ENCODE assay signal across 22 cellular contexts in the genomic region with DNA sequence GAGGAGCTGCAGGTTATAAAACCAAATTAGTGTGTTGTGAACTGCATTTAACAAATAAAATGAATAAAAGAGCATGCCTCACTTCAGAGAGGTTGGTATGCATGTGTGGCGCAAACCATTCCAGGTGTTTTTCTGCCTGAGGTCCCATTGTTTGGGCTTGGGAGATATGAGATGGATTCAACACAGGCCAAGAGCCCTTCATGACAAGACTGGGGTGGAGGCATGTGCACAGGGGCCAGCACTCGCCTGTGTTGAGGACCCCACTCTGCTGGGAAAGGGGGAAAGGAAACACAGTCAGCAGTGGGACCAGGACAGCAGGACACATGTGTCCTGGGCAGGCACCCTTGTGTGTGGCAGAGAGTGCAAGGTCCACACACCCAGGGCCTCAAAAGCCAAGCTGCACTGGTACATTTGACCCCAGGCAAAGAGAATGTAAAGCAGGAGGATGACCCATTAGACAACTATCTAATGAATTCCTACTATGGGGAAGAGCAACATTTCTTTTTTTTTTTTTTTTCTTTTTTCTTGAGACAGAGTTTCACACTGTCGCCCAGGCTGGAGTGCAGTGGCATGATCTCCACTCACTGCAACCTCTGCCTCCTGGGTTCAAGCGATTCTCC. TPM values are rescaled to one million over a fixed set of nuclear protein-coding genes. Genes with fewer than 3 reads are reported as not detected.
"Had no signal": no experiment of that assay in that cellular context is flagged by ENCODE, and none has a peak within 500 bp of the region (broad histone marks: within the 10 kb centered on the region; RNA-seq: fewer than 3 reads in every experiment).

No MANE protein-coding gene starts in this region.

- H3K9me3 ChIP-seq: adrenal gland, sigmoid colon had no signal

- H3K27ac Mint-ChIP-seq: activated T-helper 2 cell treated with anti-CD3 and anti-CD28 coated beads, Interferon-gamma antibody, Interleukin-2, Interleukin-4, amounts not matched to agents 10 μg/mL and 5 μg/mL and 100 μg/mL, durations not matched to agents 14 hours and 24 hours and 36 hours; endodermal cell; immature natural killer cell; natural killer cell treated with Interleukin-12 subunit alpha and Interleukin-12 subunit beta and Interleukin-15 and Interleukin-18, amount 100 ng/mL, for 72 hours; type B pancreatic cell had no signal

- H3K9me3 Mint-ChIP-seq: activated T-helper 2 cell treated with anti-CD3 and anti-CD28 coated beads, Interferon-gamma antibody, Interleukin-2, Interleukin-4, amounts not matched to agents 10 μg/mL and 5 μg/mL and 100 μg/mL, durations not matched to agents 14 hours and 24 hours and 36 hours; central memory CD8-positive, alpha-beta T cell; endodermal cell; immature natural killer cell; natural killer cell treated with Interleukin-12 subunit alpha and Interleukin-12 subunit beta and Interleukin-15 and Interleukin-18, amount 100 ng/mL, for 72 hours; type B pancreatic cell had no signal

- H3K4me1 Mint-ChIP-seq: central memory CD8-positive, alpha-beta T cell; endodermal cell; immature natural killer cell had no signal

- H3K27me3 ChIP-seq: adrenal gland had no signal

- H3K36me3 ChIP-seq: adrenal gland, sigmoid colon had no signal

- H3K4me3 ChIP-seq: adrenal gland, sigmoid colon had no signal

- H3K4me3 Mint-ChIP-seq: central memory CD8-positive, alpha-beta T cell; endodermal cell; immature natural killer cell; natural killer cell treated with Interleukin-12 subunit alpha and Interleukin-12 subunit beta and Interleukin-15 and Interleukin-18, amount 100 ng/mL, for 72 hours; type B pancreatic cell had no signal

- H3K4me1 ChIP-seq: adrenal gland, sigmoid colon had no signal

- DNase-seq: activated CD4-positive, alpha-beta T cell treated with anti-CD3 and anti-CD28 coated beads, Interleukin-2, amount 50 U/mL, for 48 hours; activated CD4-positive, CD25-positive, alpha-beta regulatory T cell treated with anti-CD3 and anti-CD28 coated beads, Interleukin-2, amount 50 U/mL, for 72 hours; activated naive CD4-positive, alpha-beta T cell treated with anti-CD3 and anti-CD28 coated beads, Interleukin-2, amount 50 U/mL, for 16 hours; dermis blood vessel endothelial cell; endodermal cell; hippocampal formation; immature natural killer cell; mesenchymal stem cell; nucleus accumbens; sigmoid colon; stimulated activated CD4-positive, alpha-beta T cell treated with anti-CD3 and anti-CD28 coated beads, Interleukin-12 subunit alpha, Interleukin-12 subunit beta, amount 100 ng/mL, for 4 hours; stimulated activated naive CD4-positive, alpha-beta T cell; substantia nigra; SW 1271; T-helper 9 cell had no signal

- ATAC-seq: left lobe of liver; natural killer cell treated with Interleukin-12 subunit alpha and Interleukin-12 subunit beta and Interleukin-15 and Interleukin-18, amount 100 ng/mL, for 72 hours had no signal

- H3K36me3 Mint-ChIP-seq: immature natural killer cell; natural killer cell treated with Interleukin-12 subunit alpha and Interleukin-12 subunit beta and Interleukin-15 and Interleukin-18, amount 100 ng/mL, for 72 hours; type B pancreatic cell had no signal

- H3K27ac ChIP-seq: adrenal gland, sigmoid colon had no signal

RNA-seq across cellular contexts. Expression of a gene that starts 9.2 kb away (rescaled TPM):
- total RNA-seq: dermis blood vessel endothelial cell; endodermal cell; glomerular endothelial cell; left lobe of liver; natural killer cell treated with Interleukin-12 subunit alpha and Interleukin-12 subunit beta and Interleukin-15 and Interleukin-18, amount 100 ng/mL, for 72 hours had no signal

RNA-seq across cellular contexts. Expression of a gene that starts 12.9 kb away (rescaled TPM):
- total RNA-seq: adrenal gland; dermis blood vessel endothelial cell; endodermal cell; glomerular endothelial cell; left lobe of liver; natural killer cell treated with Interleukin-12 subunit alpha and Interleukin-12 subunit beta and Interleukin-15 and Interleukin-18, amount 100 ng/mL, for 72 hours had no signal
